ENCODE assay signal across 8 cellular contexts in genomic region chr15:74889882-74890768, GRCh38. TPM values are rescaled to one million over a fixed set of nuclear protein-coding genes. Genes with fewer than 3 reads are reported as not detected.
DNase-seq lines count a peak whose midpoint lies in the region; ATAC-seq and TF ChIP-seq lines count a peak whose summit lies in the region.

MPI (plus strand) TSS chr15:74890042; CDS start chr15:74890074, 32 bp downstream.

- peak in 1 of 3 donors; percentile 20 for TF ChIP-seq POLR2A in spleen (IDR thresholded peaks at IDR 0.05)

- intact Hi-C loops in spleen (cut with DNase I; ENCODE audit: low total_unique reads) = no loop called here

- no peaks in the 10 kb centered on the region for H3K27me3 ChIP-seq in spleen (replicated peaks in 1 of 7)

- peaks cover 14 to 67% (median 41%) of the 10 kb centered on the region in 6 donors for H3K4me1 ChIP-seq in spleen

- peak; percentile 51 for DNase-seq in A172 (ENCODE audit: low spot score)
- DNase-seq in NCI-H345 treated with DMSO at 0.1 percent for 48 hours (lab: John Stamatoyannopoulos, UW; ENCODE audit: unreplicated experiment) = peak; percentile 67
- peak; percentile 76 for DNase-seq in activated CD4-positive, CD25-positive, alpha-beta regulatory T cell treated with anti-CD3 and anti-CD28 coated beads, Interleukin-2, amount 50 U/mL, for 16 hours (ENCODE audit: low read depth, low spot score)
- DNase-seq in caudate nucleus (lab: John Stamatoyannopoulos, UW) = peak in 60 of 61 donors; percentile 37 to 92 (median 80)
- DNase-seq in inferior parietal cortex (ENCODE audit: extremely low spot score) = peak; percentile 93
- peak; percentile 97 for DNase-seq in spleen

- H3K9me3 ChIP-seq in spleen = no peaks in the 10 kb centered on the region

- peaks cover 0 to 26% (median 10%) of the 10 kb centered on the region in 6 donors for H3K36me3 ChIP-seq in spleen

- peak in 6 of 11 experiments; percentile 31 to 49 (median 36) for TF ChIP-seq CTCF in spleen (IDR thresholded peaks at IDR 0.05 in 8 of 11, conservative IDR thresholded peaks at IDR 0.05 in 3 of 11)

- H3K27ac ChIP-seq in caudate nucleus (ENCODE audit: low read depth, low read length) (peak within 1 kb of the TSS; percentile 82), spleen (peak within 1 kb of the TSS; percentile 66 to 93 (median 86))

- ATAC-seq in GM18858 (IDR thresholded peaks at IDR 0.05; ENCODE audit: unreplicated experiment) (peak; percentile 80), HG03095 (IDR thresholded peaks at IDR 0.05; ENCODE audit: unreplicated experiment) (peak; percentile 91)

- H3K4me3 ChIP-seq in spleen = peak within 1 kb of the TSS; percentile 73 to 95 (median 80)

- 2 to 5% (median 3%) methylated on average over 38 to 48 of the region's 48 CpGs for WGBS in spleen, 5 donors

RNA-seq across cellular contexts. Expression of gene MPI, which starts in this region (rescaled TPM):
- 48.5 and 50.3 TPM in 2 replicates for total RNA-seq in A172 (2014; rRNA removed; shearing (Covaris generic))
- total RNA-seq in spleen = 10 to 100 TPM; 25.6 to 49.9 (median 41.0) TPM
- 10 to 100 TPM; 16.4 to 29.6 (median 20.5) TPM for polyA plus RNA-seq in spleen

Comparison
In these comparisons a context has a peak if more than half of its experiments do, and no peak if none do; other contexts are left out.
1. Peak in every context shown above with its lines: DNase-seq, ATAC-seq, H3K4me3 ChIP-seq and H3K27ac ChIP-seq.